12 cellular contexts compared by ENCODE assay signal in the genomic region with DNA sequence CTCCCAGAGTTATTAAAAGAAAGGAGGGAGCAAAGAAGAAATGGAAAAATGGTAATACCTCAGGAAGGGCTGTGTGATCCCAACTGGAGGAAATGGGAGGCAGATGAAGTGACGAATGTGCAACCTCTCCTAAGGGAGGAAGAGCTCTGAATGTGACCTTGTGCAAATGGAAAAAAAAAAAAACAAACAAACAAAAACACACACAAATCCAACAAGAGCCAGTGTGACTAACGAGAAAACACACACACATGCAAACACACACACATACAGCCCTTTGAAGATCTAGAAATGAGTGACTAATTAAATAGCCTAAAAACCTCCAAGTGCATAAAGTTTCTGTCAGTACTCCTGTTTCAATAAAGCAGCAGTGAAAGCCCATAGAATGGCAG. TPM values are rescaled to one million over a fixed set of nuclear protein-coding genes. Genes with fewer than 3 reads are reported as not detected.
DNase-seq lines count a peak whose midpoint lies in the region; ATAC-seq and TF ChIP-seq lines count a peak whose summit lies in the region.
"Had no signal": no experiment of that assay in that cellular context is flagged by ENCODE, and none has a peak within 500 bp of the region (broad histone marks: within the 10 kb centered on the region; RNA-seq: fewer than 3 reads in every experiment).

No MANE protein-coding gene starts in this region.

- H3K27ac ChIP-seq in PC-3 (ENCODE audit: low read length) = peak overlapping the region; percentile 97
- no peak overlapping the region for H3K27ac ChIP-seq in endodermal cell (ENCODE audit: low read depth, low read length)
- no peak overlapping the region for H3K27ac ChIP-seq in neural progenitor cell
- H3K27ac ChIP-seq: parathyroid adenoma had no signal

- no peak; the same call in 1 of the 2 replicates for ATAC-seq in PC-3
- ATAC-seq in GM21717 (IDR thresholded peaks at IDR 0.05; ENCODE audit: unreplicated experiment) = no peak
- ATAC-seq: activated T-cell treated with anti-CD3 and anti-CD28 coated beads, Interleukin-2, amount 50 U/mL, for 72 hours had no signal

- peaks cover 14% of the 10 kb centered on the region for H3K4me1 Mint-ChIP-seq in endodermal cell
- peaks cover 8% of the 10 kb centered on the region for H3K4me1 Mint-ChIP-seq in neural progenitor cell

- TSS peak; percentile 74 for BruUV-seq in PC-3 (replicated peaks; lab: Mats Ljungman, UMichigan)

- CTCF ChIA-PET in AG04449 (lab: Yijun Ruan, JAX) = interaction anchor here (1.1 to 5.4 kb wide), 6 partner anchors 10 to 64 kb away, joined by 3 to 46 read pairs (median 10); no protein-coding TSS in a partner anchor
- CTCF ChIA-PET in PC-3 (lab: Charles Lee) = interaction anchor here (0.6 to 1.5 kb wide), 4 partner anchors 46 to 238 kb away, joined by 3 to 12 read pairs (median 6); partner anchors contain the start of gene ZNHIT6

- H3K27ac Mint-ChIP-seq in endodermal cell (peak overlapping the region; percentile 81), neural progenitor cell (peak overlapping the region; percentile 30)
- H3K27ac Mint-ChIP-seq: activated T-cell treated with anti-CD3 and anti-CD28 coated beads, Interleukin-2, amount 50 U/mL, for 72 hours had no signal

- peaks cover 12% of the 10 kb centered on the region for H3K36me3 Mint-ChIP-seq in endodermal cell (ENCODE audit: low read depth)
- peaks cover 9% of the 10 kb centered on the region for H3K36me3 Mint-ChIP-seq in neural progenitor cell

- WGBS in endodermal cell (ENCODE audit: insufficient coverage in 1 of 2, insufficient read length in 1 of 2), 2 experiments = 85% methylated on average over 2 of the region's 2 CpGs; no CpG with 5 or more reads in 1 of the 2 experiments

- H3K79me2 ChIP-seq in PC-3 (ENCODE audit: low read length) (no peaks in the 10 kb centered on the region), neural progenitor cell (ENCODE audit: low read depth) (no peaks in the 10 kb centered on the region)
- H3K79me2 ChIP-seq: parathyroid adenoma had no signal

- peak overlapping the region; percentile 70 for H2AFZ ChIP-seq in PC-3 (ENCODE audit: low read length)
- peak overlapping the region; percentile 21 for H2AFZ ChIP-seq in neural progenitor cell (replicated peaks)
- H2AFZ ChIP-seq: parathyroid adenoma had no signal

- H3K27me3 ChIP-seq in PC-3 (ENCODE audit: low read length) = no peaks in the 10 kb centered on the region
- H3K27me3 ChIP-seq in endodermal cell (ENCODE audit: control insufficient read depth, insufficient read depth, low read length, poor library complexity, severe bottlenecking) = no peaks in the 10 kb centered on the region
- H3K27me3 ChIP-seq in neural progenitor cell = no peaks in the 10 kb centered on the region

- H4K20me1 ChIP-seq in PC-3 (ENCODE audit: low read length) (no peaks in the 10 kb centered on the region), neural progenitor cell (ENCODE audit: low read depth) (no peaks in the 10 kb centered on the region)

- H3K36me3 ChIP-seq in PC-3 (ENCODE audit: low read depth, low read length) = no peaks in the 10 kb centered on the region
- no peaks in the 10 kb centered on the region for H3K36me3 ChIP-seq in endodermal cell (ENCODE audit: control insufficient read depth, insufficient read depth, low read length)
- no peaks in the 10 kb centered on the region for H3K36me3 ChIP-seq in neural progenitor cell

- no peaks in the 10 kb centered on the region for H3K9me3 ChIP-seq in PC-3 (ENCODE audit: low read length)
- H3K9me3 ChIP-seq in endodermal cell (ENCODE audit: control insufficient read depth, low read length) = no peaks in the 10 kb centered on the region
- H3K9me3 ChIP-seq in neural progenitor cell (ENCODE audit: low read depth) = no peaks in the 10 kb centered on the region

- H3K4me3 ChIP-seq in AG04449 (ENCODE audit: low read depth, low read length) = peak overlapping the region; percentile 46
- peak overlapping the region; percentile 47; the same call in 1 of the 2 replicates for H3K4me3 ChIP-seq in PC-3 (ENCODE audit: low read length)
- H3K4me3 ChIP-seq in endodermal cell (ENCODE audit: low read length) = no peak overlapping the region
- H3K4me3 ChIP-seq in neural progenitor cell = no peak overlapping the region

- no peaks in the 10 kb centered on the region for H3K9me2 ChIP-seq in PC-3 (replicated peaks; ENCODE audit: low read length)

- H3K27me3 Mint-ChIP-seq in endodermal cell (ENCODE audit: insufficient read depth) = no peaks in the 10 kb centered on the region
- H3K27me3 Mint-ChIP-seq in neural progenitor cell (ENCODE audit: insufficient read depth, low read depth) = no peaks in the 10 kb centered on the region

- DNase-seq in AG04449 (ENCODE audit: low read depth, low spot score) = no peak
- DNase-seq in PC-3 = peak; percentile 54
- no peak for DNase-seq in endodermal cell
- DNase-seq in neural progenitor cell (ENCODE audit: low spot score) = no peak
- no peak for DNase-seq in AG08395 (ENCODE audit: low spot score)
- no peak for DNase-seq in NCI-H2171 treated with DMSO at 0.1 percent for 48 hours (lab: John Stamatoyannopoulos, UW)
- DNase-seq in NCI-H1417 treated with DMSO at 0.1 percent for 48 hours (lab: John Stamatoyannopoulos, UW) = no peak
- DNase-seq: activated T-cell treated with anti-CD3 and anti-CD28 coated beads, Interleukin-2, amount 50 U/mL, for 72 hours; GF-D8; NCI-H1694 had no signal

- POLR2A ChIA-PET in AG04449 (lab: Yijun Ruan, JAX) = interaction anchor here (1.3 to 2.9 kb wide), 7 partner anchors 17 to 315 kb away, joined by 5 to 52 read pairs (median 18); partner anchors contain the start of gene CCN1
- POLR2A ChIA-PET in PC-3 (lab: Charles Lee; ENCODE audit: unreplicated experiment) = interaction anchor here (0.6 to 2.3 kb wide), 11 partner anchors 20 to 1332 kb away, joined by 3 to 31 read pairs (median 6); partner anchors contain the start of genes CCN1 and ZNHIT6

- H3K4me1 ChIP-seq in PC-3 (ENCODE audit: insufficient read depth, low read length) (peaks cover 32% of the 10 kb centered on the region), endodermal cell (ENCODE audit: control insufficient read depth, insufficient read depth, low read length) (peaks cover 10% of the 10 kb centered on the region), neural progenitor cell (peaks cover 9% of the 10 kb centered on the region)
- H3K4me1 ChIP-seq: parathyroid adenoma had no signal

- H3K9ac ChIP-seq in PC-3 (ENCODE audit: low read length) (peak overlapping the region; percentile 75), endodermal cell (ENCODE audit: extremely low read depth, low read length, poor library complexity, severe bottlenecking) (no peak overlapping the region), neural progenitor cell (no peak overlapping the region)
- H3K9ac ChIP-seq: parathyroid adenoma had no signal

- H3K9me3 Mint-ChIP-seq in endodermal cell (no peaks in the 10 kb centered on the region), neural progenitor cell (peaks cover 2% of the 10 kb centered on the region)

- peaks cover 14% of the 10 kb centered on the region for H3F3A ChIP-seq in PC-3 (ENCODE audit: low read length, unreplicated experiment)
- H3F3A ChIP-seq in neural progenitor cell (ENCODE audit: low read depth) = peaks cover 7% of the 10 kb centered on the region

- intact Hi-C loops in PC-3 (cut with micrococcal nuclease) = loop anchor here (1.0 to 2.0 kb wide), 4 partner anchors 22 to 79 kb away; no protein-coding TSS in a partner anchor

- H3K4me2 ChIP-seq in PC-3 (ENCODE audit: low read length) (peak overlapping the region; percentile 78), neural progenitor cell (no peak overlapping the region)

- H3K4me3 Mint-ChIP-seq in endodermal cell (peak overlapping the region; percentile 22), neural progenitor cell (no peak overlapping the region)
- H3K4me3 Mint-ChIP-seq: activated T-cell treated with anti-CD3 and anti-CD28 coated beads, Interleukin-2, amount 50 U/mL, for 72 hours had no signal

- no peak for TF ChIP-seq CTCF in AG04449 (IDR thresholded peaks at IDR 0.05; ENCODE audit: insufficient read depth, low read length, missing control alignments)
- TF ChIP-seq CTCF in PC-3 (conservative IDR thresholded peaks at IDR 0.05; ENCODE audit: low read depth, low read length) = no peak
- TF ChIP-seq CTCF in endodermal cell (conservative IDR thresholded peaks at IDR 0.05) = no peak
- TF ChIP-seq CTCF in neural progenitor cell (IDR thresholded peaks at IDR 0.05) = no peak

RNA-seq across cellular contexts. Expression of gene CCN1, which starts 49.0 kb away (rescaled TPM):
- total RNA-seq in PC-3 (2014; rRNA removed) = 85.4 and 123 TPM in 2 replicates
- 10 to 100 TPM; 49.5 to 53.1 TPM for total RNA-seq in endodermal cell
- 40.4 TPM for polyA plus RNA-seq in endodermal cell (2013, experiment 1 of 2)
- polyA plus RNA-seq in endodermal cell (2013, experiment 2 of 2) = 51.5 TPM
- total RNA-seq in neural progenitor cell (ENCODE audit: low replicate concordance) = 23.9 and 26.7 TPM in 2 replicates

Comparison
In these comparisons a context has a peak if more than half of its experiments do, and no peak if none do; other contexts are left out.
1. H3K4me3 ChIP-seq: peak in AG04449 (single experiment) and PC-3 (single experiment); none in endodermal cell (single experiment) and neural progenitor cell (single experiment).